Comparison of ENCODE assay signal across 23 cellular contexts in the genomic region with DNA sequence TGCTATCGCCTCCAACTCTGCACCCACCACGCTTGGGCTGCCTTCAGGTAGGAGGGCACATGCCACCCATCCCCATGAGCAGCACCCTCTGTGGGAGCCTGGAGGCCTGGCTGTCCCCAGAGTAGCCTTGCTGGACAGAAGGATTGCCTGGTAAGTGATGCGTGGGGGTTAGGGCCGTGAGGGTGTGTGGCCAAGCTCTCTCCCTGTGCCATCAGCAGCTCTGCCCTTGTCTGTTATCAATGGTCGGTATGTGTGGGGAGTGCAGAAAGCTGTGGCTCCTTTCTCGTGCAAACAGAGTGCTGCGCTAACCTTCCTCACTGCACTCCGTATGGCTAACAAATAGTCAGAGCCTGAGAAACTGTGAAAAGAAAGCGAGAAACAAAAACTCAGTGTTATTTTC.
"Had no signal": no experiment of that assay in that cellular context is flagged by ENCODE, and none has a peak within 500 bp of the region (broad histone marks: within the 10 kb centered on the region; RNA-seq: fewer than 3 reads in every experiment).

No MANE protein-coding gene starts in this region.

- H3K9me3 ChIP-seq: colonic mucosa, heart left ventricle, left ventricle myocardium inferior, lower lobe of right lung, suprapubic skin, tibial artery, upper lobe of left lung, uterus had no signal

- H3K27ac ChIP-seq: colonic mucosa, heart left ventricle, left ventricle myocardium inferior, lower lobe of right lung, suprapubic skin, tibial artery, upper lobe of left lung, uterus had no signal

- ATAC-seq: heart left ventricle; left cardiac atrium; natural killer cell treated with Interleukin-12 subunit alpha and Interleukin-12 subunit beta and Interleukin-15 and Interleukin-18, amount 100 ng/mL, for 72 hours; right cardiac atrium; stimulated activated effector memory CD8-positive, alpha-beta T cell treated with anti-CD3 and anti-CD28 coated beads, Interleukin-12 subunit alpha, Interleukin-12 subunit beta, amount 100 ng/mL, for 72 hours; stimulated activated naive CD8-positive, alpha-beta T cell treated with anti-CD3 and anti-CD28 coated beads, Interleukin-15, Interleukin-2, amounts not matched to agents 100 U/mL and 50 U/mL, for 24 hours had no signal

- DNase-seq: colonic mucosa; dermis blood vessel endothelial cell; erythroblast; foreskin melanocyte; heart left ventricle; hippocampal formation; immature natural killer cell; left cardiac atrium; left ventricle myocardium inferior; lower lobe of right lung; midbrain; right cardiac atrium; small intestine; stimulated activated CD4-positive, alpha-beta T cell treated with anti-CD3 and anti-CD28 coated beads, Interleukin-2, amount 100 ng/mL, for 48 hours; stimulated activated CD8-positive, alpha-beta memory T cell treated with anti-CD3 and anti-CD28 coated beads, Interleukin-4, amount 100 ng/mL, for 48 hours; stimulated activated naive CD8-positive, alpha-beta T cell treated with anti-CD3 and anti-CD28 coated beads, Interleukin-15, Interleukin-2, amounts not matched to agents 100 U/mL and 50 U/mL, for 24 hours; tibial artery; uterus had no signal

- H3K4me1 ChIP-seq: colonic mucosa, heart left ventricle, left ventricle myocardium inferior, lower lobe of right lung, suprapubic skin, tibial artery, upper lobe of left lung, uterus had no signal

- H3K4me3 ChIP-seq: colonic mucosa, heart left ventricle, left ventricle myocardium inferior, lower lobe of right lung, suprapubic skin, tibial artery, upper lobe of left lung, uterus had no signal

- H3K4me3 Mint-ChIP-seq: immature natural killer cell; memory B cell; natural killer cell treated with Interleukin-12 subunit alpha and Interleukin-12 subunit beta and Interleukin-15 and Interleukin-18, amount 100 ng/mL, for 72 hours; stimulated activated effector memory CD8-positive, alpha-beta T cell treated with anti-CD3 and anti-CD28 coated beads, Interleukin-12 subunit alpha, Interleukin-12 subunit beta, amount 100 ng/mL, for 72 hours had no signal

- H3K27ac Mint-ChIP-seq: immature natural killer cell; memory B cell; natural killer cell treated with Interleukin-12 subunit alpha and Interleukin-12 subunit beta and Interleukin-15 and Interleukin-18, amount 100 ng/mL, for 72 hours; stimulated activated effector memory CD8-positive, alpha-beta T cell treated with anti-CD3 and anti-CD28 coated beads, Interleukin-12 subunit alpha, Interleukin-12 subunit beta, amount 100 ng/mL, for 72 hours had no signal

- H3K27me3 ChIP-seq: colonic mucosa, upper lobe of left lung, uterus had no signal

- H3K36me3 ChIP-seq: colonic mucosa, heart left ventricle, left ventricle myocardium inferior, lower lobe of right lung, suprapubic skin, tibial artery, upper lobe of left lung, uterus had no signal

- H3K36me3 Mint-ChIP-seq: immature natural killer cell; memory B cell; natural killer cell treated with Interleukin-12 subunit alpha and Interleukin-12 subunit beta and Interleukin-15 and Interleukin-18, amount 100 ng/mL, for 72 hours; stimulated activated effector memory CD8-positive, alpha-beta T cell treated with anti-CD3 and anti-CD28 coated beads, Interleukin-12 subunit alpha, Interleukin-12 subunit beta, amount 100 ng/mL, for 72 hours had no signal

- H3K4me1 Mint-ChIP-seq: immature natural killer cell; memory B cell; stimulated activated effector memory CD8-positive, alpha-beta T cell treated with anti-CD3 and anti-CD28 coated beads, Interleukin-12 subunit alpha, Interleukin-12 subunit beta, amount 100 ng/mL, for 72 hours had no signal
